Comparison of ENCODE assay signal across 9 cellular contexts in the genomic region with DNA sequence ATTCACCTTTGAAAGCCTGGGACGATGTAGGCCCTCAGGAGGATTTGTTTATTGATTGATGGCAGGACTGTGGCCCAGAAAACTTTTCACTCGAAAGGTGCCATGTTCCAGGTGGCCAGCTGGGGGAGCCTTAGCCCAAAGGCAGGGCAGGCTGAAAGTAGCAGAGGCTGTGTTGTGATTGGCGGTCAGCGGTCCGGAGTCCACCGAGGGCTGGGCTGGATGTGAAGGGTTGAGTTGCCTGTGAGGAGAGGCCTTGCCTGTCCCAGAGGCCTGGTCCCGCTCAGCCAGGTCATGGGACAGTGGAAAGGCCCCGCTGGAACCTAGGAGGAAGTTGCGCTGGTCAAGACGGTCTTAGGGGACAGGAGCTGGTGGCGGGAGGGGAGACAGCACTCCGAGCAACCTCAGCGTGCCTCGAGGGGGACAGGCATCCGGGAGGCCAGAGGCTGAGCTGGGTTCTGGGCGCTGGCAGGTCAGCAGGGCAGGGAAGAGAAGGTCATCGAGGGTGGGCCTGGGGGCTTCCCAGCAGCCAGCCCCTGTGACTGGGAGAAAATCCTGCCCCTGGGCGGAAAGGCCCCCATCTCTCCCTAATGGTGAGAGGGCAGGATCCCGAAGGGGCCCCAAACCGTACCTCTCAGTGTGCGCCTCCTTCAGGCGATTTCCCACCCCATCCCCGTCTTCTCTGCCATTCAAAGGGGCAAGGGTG. TPM values are rescaled to one million over a fixed set of nuclear protein-coding genes. Genes with fewer than 3 reads are reported as not detected.
A peak's percentile ranks its signal among the peaks of the same experiment; 100 is the strongest.
DNase-seq lines count a peak whose midpoint lies in the region; FAIRE-seq and TF ChIP-seq lines count a peak whose summit lies in the region.
"Had no signal": no experiment of that assay in that cellular context is flagged by ENCODE, and none has a peak within 500 bp of the region (broad histone marks: within the 10 kb centered on the region; RNA-seq: fewer than 3 reads in every experiment).

No MANE protein-coding gene starts in this region.

- FAIRE-seq in GM19239 (lab: Jason Lieb, UNC) (no peak), bronchial epithelial cell (lab: Jason Lieb, UNC) (no peak), urothelium cell line (lab: Jason Lieb, UNC) (no peak)

- no peaks in the 10 kb centered on the region for H3K27me3 ChIP-seq in bronchial epithelial cell (ENCODE audit: control insufficient read depth, insufficient read depth, low read length)

- H3K36me3 Mint-ChIP-seq in Calu3 (ENCODE audit: insufficient read depth, unreplicated experiment) (no peaks in the 10 kb centered on the region), mesothelial cell of epicardium (no peaks in the 10 kb centered on the region)
- H3K36me3 Mint-ChIP-seq in T-helper 2 cell treated with Interferon-gamma antibody and Interleukin-4, amounts not matched to agents 5 μg/mL and 100 μg/mL, for 36 hours (ENCODE audit: low read depth) = no peaks in the 10 kb centered on the region

- H3K27me3 Mint-ChIP-seq in Calu3 (ENCODE audit: unreplicated experiment) (no peaks in the 10 kb centered on the region), mesothelial cell of epicardium (ENCODE audit: low read depth) (no peaks in the 10 kb centered on the region)
- no peaks in the 10 kb centered on the region for H3K27me3 Mint-ChIP-seq in T-helper 2 cell treated with Interferon-gamma antibody and Interleukin-4, amounts not matched to agents 5 μg/mL and 100 μg/mL, for 36 hours (ENCODE audit: low read depth)
- H3K27me3 Mint-ChIP-seq: activated naive CD8-positive, alpha-beta T cell had no signal

- no peak overlapping the region for H3K27ac Mint-ChIP-seq in Calu3 (ENCODE audit: unreplicated experiment)
- peak overlapping the region; percentile 39 for H3K27ac Mint-ChIP-seq in T-helper 2 cell treated with Interferon-gamma antibody and Interleukin-4, amounts not matched to agents 5 μg/mL and 100 μg/mL, for 36 hours
- H3K27ac Mint-ChIP-seq in mesothelial cell of epicardium = no peak overlapping the region
- H3K27ac Mint-ChIP-seq: activated naive CD8-positive, alpha-beta T cell had no signal

- H3K4me1 Mint-ChIP-seq in Calu3 (ENCODE audit: low read depth, unreplicated experiment) = no peaks in the 10 kb centered on the region
- peaks cover 17% of the 10 kb centered on the region for H3K4me1 Mint-ChIP-seq in T-helper 2 cell treated with Interferon-gamma antibody and Interleukin-4, amounts not matched to agents 5 μg/mL and 100 μg/mL, for 36 hours (ENCODE audit: low read depth)
- no peaks in the 10 kb centered on the region for H3K4me1 Mint-ChIP-seq in mesothelial cell of epicardium

- H3K4me3 Mint-ChIP-seq in Calu3 (ENCODE audit: low read depth, unreplicated experiment) (no peak overlapping the region), mesothelial cell of epicardium (no peak overlapping the region)
- peak overlapping the region; percentile 64 for H3K4me3 Mint-ChIP-seq in T-helper 2 cell treated with Interferon-gamma antibody and Interleukin-4, amounts not matched to agents 5 μg/mL and 100 μg/mL, for 36 hours
- H3K4me3 Mint-ChIP-seq: activated naive CD8-positive, alpha-beta T cell had no signal

- intact Hi-C loops in Calu3 (cut with micrococcal nuclease; ENCODE audit: unreplicated experiment) = loop anchor here (10.0 kb wide), 1 partner anchor 193 kb away; no protein-coding TSS in a partner anchor

- no peaks in the 10 kb centered on the region for H3K36me3 ChIP-seq in bronchial epithelial cell (ENCODE audit: control insufficient read depth, insufficient read depth, low read length)

- no TSS peak for BruUV-seq in Calu3 (replicated peaks; lab: Mats Ljungman, UMichigan)

- peak; percentile 68 for DNase-seq in Calu3
- peak; percentile 58 for DNase-seq in GM19239 (ENCODE audit: insufficient read length, low spot score)
- peak; percentile 82 for DNase-seq in HuH-7.5 (ENCODE audit: low spot score)
- peak; percentile 43 for DNase-seq in T-helper 2 cell treated with Interferon-gamma antibody and Interleukin-4, amounts not matched to agents 5 μg/mL and 100 μg/mL, for 36 hours (ENCODE audit: low spot score)
- DNase-seq in bronchial epithelial cell (ENCODE audit: low read depth) = peak; percentile 35
- no peak for DNase-seq in mesothelial cell of epicardium (ENCODE audit: low spot score in 2 of 2, unreplicated experiment in 2 of 2)
- peak; percentile 71 for DNase-seq in urothelium cell line (ENCODE audit: low spot score)
- no peak for DNase-seq in foreskin melanocyte

- CTCF ChIA-PET in Calu3 (lab: Charles Lee) = interaction anchor here (0.6 kb wide), 1 partner anchor 125 kb away, joined by 3 read pairs; no protein-coding TSS in a partner anchor

- TF ChIP-seq CTCF in Calu3 (IDR thresholded peaks at IDR 0.05; ENCODE audit: unreplicated experiment) (peak; percentile 24), bronchial epithelial cell (IDR thresholded peaks at IDR 0.05; ENCODE audit: insufficient read depth, low read length, severe bottlenecking) (peak; percentile 88), mesothelial cell of epicardium (IDR thresholded peaks at IDR 0.05; ENCODE audit: unreplicated experiment) (peak; percentile 15)

- H3K4me3 ChIP-seq in bronchial epithelial cell (ENCODE audit: low read depth, low read length) = no peak overlapping the region

- H3K9me3 Mint-ChIP-seq in Calu3 (ENCODE audit: low read depth, unreplicated experiment) (no peaks in the 10 kb centered on the region), mesothelial cell of epicardium (no peaks in the 10 kb centered on the region)
- H3K9me3 Mint-ChIP-seq in T-helper 2 cell treated with Interferon-gamma antibody and Interleukin-4, amounts not matched to agents 5 μg/mL and 100 μg/mL, for 36 hours = no peaks in the 10 kb centered on the region

RNA-seq across cellular contexts. Expression of a gene that starts 26.3 kb away (rescaled TPM):
- total RNA-seq in Calu3 (2022) = not detected in 2 replicates
- not detected in 2 replicates for total RNA-seq in bronchial epithelial cell
- total RNA-seq in mesothelial cell of epicardium = not detected in 3 replicates

RNA-seq across cellular contexts. Expression of a gene that starts 39.2 kb away (rescaled TPM):
- total RNA-seq in Calu3 (2022) (43.7 and 59.0 TPM in 2 replicates), bronchial epithelial cell (6.5 and 8.2 TPM in 2 replicates), mesothelial cell of epicardium (56.7 to 69.3 TPM (median 64.2 TPM) in 3 replicates)

RNA-seq across cellular contexts. Expression of a gene that starts 52.0 kb away (rescaled TPM):
- 47.6 and 54.6 TPM in 2 replicates for total RNA-seq in Calu3 (2022)
- 128 and 167 TPM in 2 replicates for total RNA-seq in bronchial epithelial cell
- 89.2 to 92.2 TPM (median 89.3 TPM) in 3 replicates for total RNA-seq in mesothelial cell of epicardium

RNA-seq across cellular contexts. Expression of a gene that starts 52.3 kb away (rescaled TPM):
- total RNA-seq in Calu3 (2022) (0.99 and 1.7 TPM in 2 replicates), bronchial epithelial cell (0.38 and 0.53 TPM in 2 replicates), mesothelial cell of epicardium (3.9 to 5.5 TPM (median 4.8 TPM) in 3 replicates)

Comparison
In these comparisons a context has a peak if more than half of its experiments do, and no peak if none do; other contexts are left out.
1. DNase-seq: peak in Calu3 (single experiment), GM19239 (single experiment), HuH-7.5 (single experiment), T-helper 2 cell treated with Interferon-gamma antibody and Interleukin-4, amounts not matched to agents 5 μg/mL and 100 μg/mL, for 36 hours (single experiment), bronchial epithelial cell (single experiment) and urothelium cell line (single experiment); none in mesothelial cell of epicardium (0 of 2) and foreskin melanocyte (single experiment).
2. CTCF ChIP-seq: peak in every context shown above with its lines; median percentile 88 in bronchial epithelial cell; 24 in Calu3; 15 in mesothelial cell of epicardium.